ENCODE assay signal across 21 cellular contexts in the genomic region with DNA sequence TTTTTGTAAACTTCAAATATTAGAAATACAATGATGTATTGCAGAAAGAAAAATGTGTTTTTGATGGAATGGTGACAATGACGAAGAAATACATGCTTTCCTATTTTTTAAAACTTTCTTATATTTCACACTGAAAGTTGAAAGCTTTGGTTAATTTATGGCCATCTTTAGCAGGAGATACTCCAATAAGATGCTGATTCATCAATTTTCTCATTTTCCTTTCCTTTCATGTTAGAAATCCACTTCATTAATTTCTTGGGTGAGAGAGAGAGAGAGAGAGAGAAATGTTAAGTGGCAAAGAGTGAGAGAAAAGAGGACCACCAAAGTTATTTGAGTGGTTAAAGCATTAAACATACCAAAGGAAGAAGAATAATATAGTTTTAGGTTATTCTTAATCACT. TPM values are rescaled to one million over a fixed set of nuclear protein-coding genes. Genes with fewer than 3 reads are reported as not detected.
DNase-seq lines count a peak whose midpoint lies in the region; ATAC-seq, FAIRE-seq and TF ChIP-seq lines count a peak whose summit lies in the region.
"Had no signal": no experiment of that assay in that cellular context is flagged by ENCODE, and none has a peak within 500 bp of the region (broad histone marks: within the 10 kb centered on the region; RNA-seq: fewer than 3 reads in every experiment).

No MANE protein-coding gene starts in this region.

- H4K20me1 ChIP-seq in IMR-90 (ENCODE audit: insufficient read depth, low read length) = no peaks in the 10 kb centered on the region
- H4K20me1 ChIP-seq in H1 (replicated peaks in 1 of 2; ENCODE audit: control insufficient read depth in 1 of 2, insufficient read depth in 2 of 2, low read length in 2 of 2) = no peaks in the 10 kb centered on the region
- no peaks in the 10 kb centered on the region for H4K20me1 ChIP-seq in neural progenitor cell (ENCODE audit: low read depth)
- H4K20me1 ChIP-seq: BLaER1 had no signal

- no peak overlapping the region for H2BK12ac ChIP-seq in H1 (ENCODE audit: low read depth, low read length)

- H4K8ac ChIP-seq in IMR-90 (ENCODE audit: low read depth in 2 of 2, low read length in 2 of 2) (no peak overlapping the region), H1 (ENCODE audit: extremely low read depth, insufficient read depth, low read length) (no peak overlapping the region)

- POLR2A ChIA-PET in A549 (lab: Yijun Ruan, JAX) (no interaction called here), IMR-90 (lab: Charles Lee; ENCODE audit: unreplicated experiment) (no interaction called here), H1 (lab: Charles Lee; ENCODE audit: partially characterized antibody) (no interaction called here)

- no peak overlapping the region for H3K27ac ChIP-seq in A549
- no peak overlapping the region for H3K27ac ChIP-seq in IMR-90 (ENCODE audit: insufficient read depth, low read length)
- no peak overlapping the region for H3K27ac ChIP-seq in H1 (ENCODE audit: low read depth, low read length)
- H3K27ac ChIP-seq in neural progenitor cell = no peak overlapping the region
- H3K27ac ChIP-seq: BLaER1, C4-2B had no signal

- no peak for TF ChIP-seq CTCF in A549 (IDR thresholded peaks at IDR 0.05)
- no peak for TF ChIP-seq CTCF in IMR-90 (conservative IDR thresholded peaks at IDR 0.05; ENCODE audit: low read depth, low read length)
- TF ChIP-seq CTCF in H1 (IDR thresholded peaks at IDR 0.05; ENCODE audit: control extremely low read depth in 1 of 3, insufficient read depth in 1 of 3, low read depth in 1 of 3, low read length in 3 of 3) = no peak
- no peak for TF ChIP-seq CTCF in neural progenitor cell (IDR thresholded peaks at IDR 0.05)

- no peak overlapping the region for H3K4me3 Mint-ChIP-seq in neural progenitor cell
- H3K4me3 Mint-ChIP-seq: B cell; CD4-positive, CD25-positive, alpha-beta regulatory T cell; CD8-positive, alpha-beta T cell; GM23338; HFFc6 had no signal

- H2AK5ac ChIP-seq in IMR-90 (ENCODE audit: low read depth, low read length) (no peak overlapping the region), H1 (ENCODE audit: low read depth, low read length) (no peak overlapping the region)

- H3K4me3 ChIP-seq in A549 = no peak overlapping the region
- no peak overlapping the region for H3K4me3 ChIP-seq in IMR-90 (ENCODE audit: insufficient read depth, low read depth, low read length)
- H3K4me3 ChIP-seq in H1 (ENCODE audit: extremely low read depth in 1 of 4, insufficient read depth in 2 of 4, low read depth in 3 of 4, low read length in 4 of 4) = no peak overlapping the region
- H3K4me3 ChIP-seq in neural progenitor cell = no peak overlapping the region
- H3K4me3 ChIP-seq: BLaER1, GM23338, HAP-1 had no signal

- no peak overlapping the region for H3K9ac ChIP-seq in IMR-90 (ENCODE audit: low read depth, low read length)
- no peak overlapping the region for H3K9ac ChIP-seq in H1 (replicated peaks in 1 of 4; ENCODE audit: extremely low read depth in 1 of 4, low read depth in 3 of 4, low read length in 3 of 4)
- H3K9ac ChIP-seq in neural progenitor cell = no peak overlapping the region
- H3K9ac ChIP-seq: BLaER1 had no signal

- no peak for TF ChIP-seq POLR2A in A549 (IDR thresholded peaks at IDR 0.05; ENCODE audit: low read length)
- TF ChIP-seq POLR2A in IMR-90 (IDR thresholded peaks at IDR 0.05; ENCODE audit: low read depth, low read length) = no peak
- no peak for TF ChIP-seq POLR2A in H1 (IDR thresholded peaks at IDR 0.05; ENCODE audit: control extremely low read depth in 1 of 2, low read depth in 2 of 2, low read length in 2 of 2)

- H2AK9ac ChIP-seq in IMR-90 (replicated peaks; ENCODE audit: low read depth, low read length, poor library complexity) = no peak overlapping the region

- H3K27me3 Mint-ChIP-seq in neural progenitor cell (ENCODE audit: insufficient read depth, low read depth) = no peaks in the 10 kb centered on the region
- H3K27me3 Mint-ChIP-seq: CD4-positive, CD25-positive, alpha-beta regulatory T cell had no signal

- H2BK5ac ChIP-seq in IMR-90 (ENCODE audit: low read depth, low read length, poor library complexity, severe bottlenecking) (no peak overlapping the region), H1 (ENCODE audit: low read depth, low read length) (no peak overlapping the region)

- no peak overlapping the region for H4K5ac ChIP-seq in IMR-90 (ENCODE audit: low read depth, low read length)
- H4K5ac ChIP-seq in H1 (ENCODE audit: insufficient read length, low read depth, low read length) = no peak overlapping the region

- no peak overlapping the region for H2BK120ac ChIP-seq in IMR-90 (ENCODE audit: low read depth, low read length)
- no peak overlapping the region for H2BK120ac ChIP-seq in H1 (replicated peaks; ENCODE audit: low read depth, low read length)

- H3K4ac ChIP-seq in IMR-90 (ENCODE audit: low read depth, low read length) = no peak overlapping the region
- no peak overlapping the region for H3K4ac ChIP-seq in H1 (replicated peaks; ENCODE audit: insufficient read length, low read depth, low read length)

- DNase-seq in A549 (ENCODE audit: low read depth in 1 of 2, low spot score in 1 of 2) = no peak
- no peak for DNase-seq in IMR-90
- no peak for DNase-seq in H1 (ENCODE audit: low read depth in 1 of 2, low spot score in 2 of 2)
- DNase-seq in neural progenitor cell (ENCODE audit: low spot score) = no peak
- no peak for DNase-seq in NCI-H2171 treated with DMSO at 0.1 percent for 48 hours (lab: John Stamatoyannopoulos, UW)
- DNase-seq: Caco-2; CD4-positive, CD25-positive, alpha-beta regulatory T cell; CD8-positive, alpha-beta T cell; DMS153; DND-41; HFFc6 had no signal

- intact Hi-C loops in IMR-90 (cut with micrococcal nuclease) = no loop called here

- H3K14ac ChIP-seq in IMR-90 (replicated peaks; ENCODE audit: low read depth, low read length) = no peak overlapping the region
- H3K14ac ChIP-seq in H1 (ENCODE audit: insufficient read length) = no peak overlapping the region

- TF ChIP-seq EP300 in A549 (IDR thresholded peaks at IDR 0.05) (no peak), H1 (IDR thresholded peaks at IDR 0.05; ENCODE audit: borderline replicate concordance in 1 of 2, low read depth in 2 of 2, low read length in 2 of 2) (no peak)

- H3K9me3 Mint-ChIP-seq in neural progenitor cell = no peaks in the 10 kb centered on the region
- H3K9me3 Mint-ChIP-seq: CD8-positive, alpha-beta T cell; GM23338; HFFc6 had no signal

- H3K4me2 ChIP-seq in A549 (no peak overlapping the region), IMR-90 (ENCODE audit: low read depth, low read length) (no peak overlapping the region), H1 (ENCODE audit: insufficient read depth in 1 of 2, low read depth in 2 of 2, low read length in 2 of 2) (no peak overlapping the region), neural progenitor cell (no peak overlapping the region)
- H3K4me2 ChIP-seq: BLaER1, GM23338 had no signal

- CTCF ChIA-PET in A549 (lab: Yijun Ruan, JAX) (no interaction called here), IMR-90 (lab: Yijun Ruan, JAX) (no interaction called here), H1 (lab: Charles Lee; ENCODE audit: partially characterized antibody) (no interaction called here)

- BruUV-seq in IMR-90 (replicated peaks; lab: Mats Ljungman, UMichigan) = no TSS peak

- H4K91ac ChIP-seq in IMR-90 (ENCODE audit: insufficient read depth, low read depth, low read length) (no peak overlapping the region), H1 (replicated peaks; ENCODE audit: insufficient read length, low read length) (no peak overlapping the region)

- H3F3A ChIP-seq in neural progenitor cell (ENCODE audit: low read depth) = no peaks in the 10 kb centered on the region

- dilution Hi-C loops in IMR-90 (cut with HindIII; ENCODE audit: low sequenced_read_pairs, unreplicated experiment) = no loop called here

- no peak overlapping the region for H3K23ac ChIP-seq in IMR-90 (ENCODE audit: low read depth, low read length)
- no peak overlapping the region for H3K23ac ChIP-seq in H1 (ENCODE audit: insufficient read length)

- H3K23me2 ChIP-seq in H1 (ENCODE audit: low read depth, low read length) = no peaks in the 10 kb centered on the region

- H3K4me1 ChIP-seq in A549 (peaks cover 13% of the 10 kb centered on the region; the same call in 2 of the 3 replicates), IMR-90 (ENCODE audit: control insufficient read depth, insufficient read depth, low read length) (no peaks in the 10 kb centered on the region), H1 (replicated peaks in 1 of 4; ENCODE audit: control insufficient read depth in 3 of 4, insufficient read depth in 4 of 4, low read length in 3 of 4) (no peaks in the 10 kb centered on the region), neural progenitor cell (peaks cover 6% of the 10 kb centered on the region)
- H3K4me1 ChIP-seq: BLaER1, Caco-2, HAP-1 had no signal

- FAIRE-seq in A549 (lab: Jason Lieb, UNC) (no peak), H1 (lab: Jason Lieb, UNC) (no peak)
- FAIRE-seq: G401.6, GM12892, GM19239, H54 had no signal

- H3K79me2 ChIP-seq in H1 (ENCODE audit: control insufficient read depth in 1 of 2, insufficient read depth in 2 of 2, low read length in 2 of 2) (no peaks in the 10 kb centered on the region), neural progenitor cell (ENCODE audit: low read depth) (no peaks in the 10 kb centered on the region)

- in situ Hi-C loops in IMR-90 (cut with MboI; ENCODE audit: low sequenced_read_pairs) = no loop called here

- H3K79me1 ChIP-seq in IMR-90 (ENCODE audit: low read depth in 1 of 2, low read length in 2 of 2) (no peaks in the 10 kb centered on the region), H1 (ENCODE audit: low read depth, low read length) (no peaks in the 10 kb centered on the region)

- H3K56ac ChIP-seq in IMR-90 (ENCODE audit: extremely low read depth, insufficient read depth, low read length) (no peak overlapping the region), H1 (replicated peaks; ENCODE audit: insufficient read length, low read depth, low read length) (no peak overlapping the region)

- no peak overlapping the region for H3K18ac ChIP-seq in IMR-90 (ENCODE audit: low read depth, low read length)
- no peak overlapping the region for H3K18ac ChIP-seq in H1 (ENCODE audit: extremely low read depth, low read length)

- H3K9me3 ChIP-seq in A549 (no peaks in the 10 kb centered on the region), IMR-90 (ENCODE audit: control insufficient read depth, insufficient read depth, low read length) (no peaks in the 10 kb centered on the region), H1 (ENCODE audit: insufficient read depth in 2 of 2, low read depth in 1 of 2, low read length in 1 of 2) (no peaks in the 10 kb centered on the region), neural progenitor cell (ENCODE audit: low read depth) (no peaks in the 10 kb centered on the region)
- H3K9me3 ChIP-seq: BLaER1, Caco-2, HAP-1 had no signal

- WGBS in A549 (ENCODE audit: missing lambda C conversion rate) = 42% methylated on average over 1 of the region's 1 CpG
- WGBS in IMR-90 (ENCODE audit: extremely low coverage in 2 of 2, insufficient read length in 1 of 2), 2 experiments = no CpG with 5 or more reads among the region's 1 CpG
- WGBS in H1 (ENCODE audit: extremely low coverage in 1 of 2, insufficient coverage in 1 of 2, insufficient read length in 1 of 2, insufficient replicate concordance in 2 of 2, low coverage in 1 of 2, low lambda C conversion rate in 2 of 2, missing lambda C conversion rate in 1 of 2), 2 experiments = 71% methylated on average over 1 of the region's 1 CpG; no CpG with 5 or more reads in 1 of the 2 experiments

- H2BK15ac ChIP-seq in IMR-90 (ENCODE audit: low read depth, low read length) = no peak overlapping the region
- H2BK15ac ChIP-seq in H1 (ENCODE audit: low read length) = no peak overlapping the region

- H3K9me1 ChIP-seq in IMR-90 (ENCODE audit: insufficient read depth, low read length) = no peaks in the 10 kb centered on the region

- no peak overlapping the region for H2AFZ ChIP-seq in IMR-90 (replicated peaks; ENCODE audit: low read length, poor library complexity)
- H2AFZ ChIP-seq in H1 (ENCODE audit: low read length) = no peak overlapping the region
- no peak overlapping the region for H2AFZ ChIP-seq in neural progenitor cell (replicated peaks)
- H2AFZ ChIP-seq: GM23338 had no signal

- H3K36me3 ChIP-seq in IMR-90 (ENCODE audit: control insufficient read depth, insufficient read depth, low read length) (no peaks in the 10 kb centered on the region), H1 (ENCODE audit: control insufficient read depth in 2 of 4, insufficient read depth in 4 of 4, low read length in 3 of 4) (no peaks in the 10 kb centered on the region), neural progenitor cell (no peaks in the 10 kb centered on the region)
- H3K36me3 ChIP-seq: BLaER1, HAP-1 had no signal

- TF ChIP-seq RAD21 in A549 (conservative IDR thresholded peaks at IDR 0.05 in 1 of 2, IDR thresholded peaks at IDR 0.05 in 1 of 2) (no peak), IMR-90 (IDR thresholded peaks at IDR 0.05; ENCODE audit: low read length) (no peak), H1 (IDR thresholded peaks at IDR 0.05 in 1 of 2, conservative IDR thresholded peaks at IDR 0.05 in 1 of 2; ENCODE audit: low read depth in 2 of 2, low read length in 2 of 2) (no peak)

- no peaks in the 10 kb centered on the region for H3K36me3 Mint-ChIP-seq in neural progenitor cell
- H3K36me3 Mint-ChIP-seq: CD4-positive, CD25-positive, alpha-beta regulatory T cell; CD8-positive, alpha-beta T cell had no signal

- H3K27me3 ChIP-seq in IMR-90 (ENCODE audit: control insufficient read depth, insufficient read depth, low read length) (no peaks in the 10 kb centered on the region), H1 (replicated peaks in 1 of 4; ENCODE audit: control insufficient read depth in 3 of 4, extremely low read depth in 1 of 4, insufficient read depth in 3 of 4, low read length in 3 of 4) (no peaks in the 10 kb centered on the region), neural progenitor cell (no peaks in the 10 kb centered on the region)
- H3K27me3 ChIP-seq: BLaER1 had no signal

- H3K4me1 Mint-ChIP-seq in neural progenitor cell = peaks cover 62% of the 10 kb centered on the region
- H3K4me1 Mint-ChIP-seq: B cell; CD4-positive, CD25-positive, alpha-beta regulatory T cell; GM23338 had no signal

- no peak for ATAC-seq in A549
- no peak for ATAC-seq in IMR-90 (ENCODE audit: low read depth)
- no peak for ATAC-seq in GM18909 (IDR thresholded peaks at IDR 0.05; ENCODE audit: poor library complexity, unreplicated experiment)
- ATAC-seq: CD8-positive, alpha-beta T cell; GM23338 had no signal

- peak overlapping the region; percentile 13 for H3K27ac Mint-ChIP-seq in neural progenitor cell
- H3K27ac Mint-ChIP-seq: B cell; CD4-positive, CD25-positive, alpha-beta regulatory T cell; CD8-positive, alpha-beta T cell; GM23338; HFFc6 had no signal

- H2BK20ac ChIP-seq in IMR-90 (ENCODE audit: low read depth, low read length) (no peak overlapping the region), H1 (ENCODE audit: low read length) (no peak overlapping the region)

RNA-seq across cellular contexts. Expression of gene MAP2, which starts 28.6 kb away (rescaled TPM):
- 1.8 and 2.2 TPM in 2 replicates for polyA plus RNA-seq in A549 (2011; rRNA removed)
- 0.30 and 0.43 TPM in 2 replicates for polyA plus RNA-seq in A549 (2012; cell fraction: cytosol; rRNA removed)
- 0.60 and 0.74 TPM in 2 replicates for polyA plus RNA-seq in A549 (2012; cell fraction: nucleus; rRNA removed)
- 0.43 to 0.53 TPM (median 0.50 TPM) in 3 replicates for polyA plus RNA-seq in A549 (2017; fragmentation: RNase III; extraction: RNeasy Plus Mini Kit Qiagen cat#74134 plus additional on column Dnase treatment)
- polyA minus RNA-seq in A549 (2011; rRNA and poly(A)+ RNA removed) = 4.6 and 5.0 TPM in 2 replicates
- total RNA-seq in IMR-90 (2012; rRNA removed) = 0.28 and 0.36 TPM in 2 replicates
- polyA plus RNA-seq in IMR-90 (2012; rRNA removed) = 0.26 and 0.29 TPM in 2 replicates
- 0.04 and 0.26 TPM in 2 replicates for polyA plus RNA-seq in IMR-90 (2012; cell fraction: cytosol; rRNA removed)
- 0.26 and 0.42 TPM in 2 replicates for polyA plus RNA-seq in IMR-90 (2012; cell fraction: nucleus; rRNA removed; ENCODE audit: low replicate concordance)
- 4.6 and 5.9 TPM in 2 replicates for total RNA-seq in H1 (2021; fragmentation: NEBNext Ultra II Directional; extraction: Animal tissue kit (Norgen Biotek cat#: 25700))
- polyA plus RNA-seq in H1 (2011; rRNA removed) = 7.2 and 9.4 TPM in 2 replicates
- 4.1 TPM for polyA plus RNA-seq in H1 (2011; cell fraction: cytosol; rRNA removed)
- polyA plus RNA-seq in H1 (2011; cell fraction: nucleus; rRNA removed) = 12.9 TPM
- 6.6 to 8.3 TPM (median 8.0 TPM) in 4 replicates for polyA plus RNA-seq in H1 (2012, experiment 1 of 2)
- 1.5 TPM for polyA plus RNA-seq in H1 (2012, experiment 2 of 2)
- polyA plus RNA-seq in H1 (2013, experiment 1 of 2) = 3.8 TPM
- polyA plus RNA-seq in H1 (2013, experiment 2 of 2) = 3.1 TPM
- polyA minus RNA-seq in H1 (2011; rRNA and poly(A)+ RNA removed) = 14.0 and 22.9 TPM in 2 replicates
- polyA minus RNA-seq in H1 (2011; cell fraction: cytosol; rRNA and poly(A)+ RNA removed) = 7.4 TPM
- polyA minus RNA-seq in H1 (2011; cell fraction: nucleus; rRNA and poly(A)+ RNA removed) = 17.3 TPM
- total RNA-seq in neural progenitor cell (ENCODE audit: low replicate concordance) = 95.0 and 102 TPM in 2 replicates
- total RNA-seq: CD4-positive, CD25-positive, alpha-beta regulatory T cell; CD8-positive, alpha-beta T cell had no signal

Comparison
In these comparisons a context has a peak if more than half of its experiments do, and no peak if none do; other contexts are left out.
1. RNA of gene MAP2, which starts 28.6 kb away (total RNA-seq): 95.0 to 102 TPM in neural progenitor cell; 4.6 to 5.9 TPM in H1 and 0.28 to 0.36 TPM in IMR-90; every median in the first group is over 10 times any median in the second.
2. Of the 18 proteins assayed by ChIP-seq in both H1 and A549: peak only in H1: none; only in A549: none; in both: MAFK; in neither: 17.